In the genomic region with DNA sequence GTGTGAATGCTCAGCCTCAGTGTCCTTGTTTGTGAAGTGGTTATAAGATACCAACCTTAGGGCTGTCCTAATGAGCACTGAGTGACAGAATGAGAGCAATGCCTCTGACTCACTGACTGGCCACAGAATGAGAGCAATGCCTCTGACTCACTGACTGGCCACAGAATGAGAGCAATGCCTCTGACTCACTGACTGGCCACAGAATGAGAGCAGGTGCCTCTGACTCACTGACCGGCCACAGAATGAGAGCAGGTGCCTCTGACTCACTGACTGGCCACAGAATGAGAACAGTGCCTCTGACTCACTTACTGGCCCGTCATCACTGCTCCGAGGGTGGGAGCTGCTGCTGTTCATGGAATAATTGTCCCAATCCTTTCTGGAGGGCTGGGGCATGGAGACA, we compare ENCODE assay signal across 8 cellular contexts.
DNase-seq lines count a peak whose midpoint lies in the region; ATAC-seq and TF ChIP-seq lines count a peak whose summit lies in the region.
"Not testable (repeated sequence)": the region's sequence is repeated elsewhere in the genome, so short reads cannot be mapped to it uniquely, and the experiment has no call there.

No MANE protein-coding gene starts in this region.

- not testable (repeated sequence) for H3K36me3 ChIP-seq in adrenal gland (replicated peaks in 1 of 2); mesendoderm (ENCODE audit: control insufficient read depth, insufficient read depth, low read length)

- H3K9ac ChIP-seq in mesendoderm (ENCODE audit: low read length): not testable (repeated sequence)

- H3K79me2 ChIP-seq in mesendoderm (ENCODE audit: control insufficient read depth, insufficient read depth, low read length): not testable (repeated sequence)

- H4K5ac ChIP-seq in mesendoderm (ENCODE audit: low read length): not testable (repeated sequence)

- not testable (repeated sequence) for H3K79me1 ChIP-seq in mesendoderm (ENCODE audit: low read length)

- not testable (repeated sequence) for H3K23ac ChIP-seq in mesendoderm (ENCODE audit: low read length)

- not testable (repeated sequence) for H3K4me1 Mint-ChIP-seq in stimulated activated effector memory CD8-positive, alpha-beta T cell treated with anti-CD3 and anti-CD28 coated beads, Interleukin-12 subunit alpha, Interleukin-12 subunit beta, amount 100 ng/mL, for 72 hours

- not testable (repeated sequence) for H3K36me3 Mint-ChIP-seq in stimulated activated effector memory CD8-positive, alpha-beta T cell treated with anti-CD3 and anti-CD28 coated beads, Interleukin-12 subunit alpha, Interleukin-12 subunit beta, amount 100 ng/mL, for 72 hours

- H3K27me3 ChIP-seq in adrenal gland; mesendoderm (ENCODE audit: insufficient read depth, low read length, poor library complexity): not testable (repeated sequence)

- not testable (repeated sequence) for H2BK5ac ChIP-seq in mesendoderm (ENCODE audit: low read length)

- 13 to 36% (median 29%) methylated on average over 2 to 3 of the region's 3 CpGs for WGBS in adrenal gland, 4 donors
- no CpG with 5 or more reads among the region's 3 CpGs for WGBS in mesendoderm (ENCODE audit: extremely low coverage, insufficient coverage, low lambda C conversion rate)

- not testable (repeated sequence) for H3K4me2 ChIP-seq in mesendoderm (ENCODE audit: low read length)

- ATAC-seq in stimulated activated effector memory CD8-positive, alpha-beta T cell treated with anti-CD3 and anti-CD28 coated beads, Interleukin-12 subunit alpha, Interleukin-12 subunit beta, amount 100 ng/mL, for 72 hours: peak; percentile 60

- not testable (repeated sequence) for H2AK5ac ChIP-seq in mesendoderm (ENCODE audit: low read length)

- not testable (repeated sequence) for H4K8ac ChIP-seq in mesendoderm (ENCODE audit: low read depth, low read length)

- H3K4me1 ChIP-seq in adrenal gland (replicated peaks in 1 of 2); mesendoderm (ENCODE audit: control insufficient read depth, low read depth, low read length): not testable (repeated sequence)

- not testable (repeated sequence) for TF ChIP-seq POLR2A in adrenal gland (IDR thresholded peaks at IDR 0.05)

- not testable (repeated sequence) for H3K27ac Mint-ChIP-seq in stimulated activated effector memory CD8-positive, alpha-beta T cell treated with anti-CD3 and anti-CD28 coated beads, Interleukin-12 subunit alpha, Interleukin-12 subunit beta, amount 100 ng/mL, for 72 hours

- not testable (repeated sequence) for H3K9me3 Mint-ChIP-seq in stimulated activated effector memory CD8-positive, alpha-beta T cell treated with anti-CD3 and anti-CD28 coated beads, Interleukin-12 subunit alpha, Interleukin-12 subunit beta, amount 100 ng/mL, for 72 hours

- not testable (repeated sequence) for H3K4me3 Mint-ChIP-seq in stimulated activated effector memory CD8-positive, alpha-beta T cell treated with anti-CD3 and anti-CD28 coated beads, Interleukin-12 subunit alpha, Interleukin-12 subunit beta, amount 100 ng/mL, for 72 hours

- not testable (repeated sequence) for H3K56ac ChIP-seq in mesendoderm (ENCODE audit: low read length)

- peak overlapping the region in 1 of 5 donors; percentile 25 for H3K27ac ChIP-seq in adrenal gland
- not testable (repeated sequence) for H3K27ac ChIP-seq in mesendoderm (ENCODE audit: low read depth, low read length)

- DNase-seq in Daoy (ENCODE audit: low read depth) (peak; percentile 83), HT1080 (ENCODE audit: low read depth) (peak; percentile 56), NCI-H774 (lab: John Stamatoyannopoulos, UW) (peak; percentile 23), T1000 (lab: John Stamatoyannopoulos, UW) (peak; percentile 33), adrenal gland (peak in 6 of 7 donors; percentile 36 to 66 (median 54)), fibroblast of mammary gland (ENCODE audit: low read depth) (peak; percentile 8), mesendoderm (peak; percentile 36)
- not testable (repeated sequence) for DNase-seq in stimulated activated effector memory CD8-positive, alpha-beta T cell treated with anti-CD3 and anti-CD28 coated beads, Interleukin-12 subunit alpha, Interleukin-12 subunit beta, amount 100 ng/mL, for 72 hours (ENCODE audit: low spot score in 2 of 2)

- H3K18ac ChIP-seq in mesendoderm (ENCODE audit: low read length): not testable (repeated sequence)

- not testable (repeated sequence) for H3K4me3 ChIP-seq in adrenal gland; fibroblast of mammary gland (ENCODE audit: control insufficient read depth, low read depth, low read length); mesendoderm (ENCODE audit: low read length)

- not testable (repeated sequence) for H2BK15ac ChIP-seq in mesendoderm (replicated peaks; ENCODE audit: low read depth)

- not testable (repeated sequence) for TF ChIP-seq CTCF in adrenal gland (IDR thresholded peaks at IDR 0.05); fibroblast of mammary gland (conservative IDR thresholded peaks at IDR 0.05; ENCODE audit: control insufficient read depth, insufficient read depth, low read depth, low read length)

- H3K4ac ChIP-seq in mesendoderm (ENCODE audit: low read depth, low read length): not testable (repeated sequence)

- intact Hi-C loops in adrenal gland (cut with DNase I): not testable (repeated sequence)

- H3K9me3 ChIP-seq in adrenal gland (replicated peaks in 1 of 3): not testable (repeated sequence)

- not testable (repeated sequence) for H2BK120ac ChIP-seq in mesendoderm (ENCODE audit: low read depth, low read length)
